Comparison of ENCODE assay signal across 8 cellular contexts in the genomic region with DNA sequence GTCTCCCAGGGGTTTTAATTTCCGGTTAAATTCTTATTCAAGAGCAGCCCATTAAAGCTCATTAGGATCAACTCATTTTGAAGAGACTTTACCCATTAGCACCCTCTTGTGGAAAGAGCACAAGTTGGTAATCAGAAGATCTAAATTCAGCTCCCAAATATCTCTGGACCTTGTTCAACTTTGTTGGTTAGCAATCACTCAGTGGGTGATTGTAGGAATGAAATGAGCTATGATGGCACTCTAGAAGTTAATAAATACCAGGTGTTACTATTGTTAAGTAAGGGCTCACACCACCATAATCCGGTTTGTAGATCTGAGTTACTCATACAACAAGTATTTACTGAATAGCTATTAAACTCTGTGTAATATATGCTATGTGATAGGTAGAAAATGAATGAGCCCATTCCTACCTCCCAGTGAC. TPM values are rescaled to one million over a fixed set of nuclear protein-coding genes. Genes with fewer than 3 reads are reported as not detected.
DNase-seq lines count a peak whose midpoint lies in the region; ATAC-seq and TF ChIP-seq lines count a peak whose summit lies in the region.

No MANE protein-coding gene starts in this region.

- H3K9ac ChIP-seq in OCI-LY1 (ENCODE audit: low read length) = no peak overlapping the region
- peak overlapping the region; percentile 57 for H3K9ac ChIP-seq in mesenchymal stem cell (ENCODE audit: low read length)

- no peak overlapping the region for H2AK5ac ChIP-seq in mesenchymal stem cell (ENCODE audit: low read length, severe bottlenecking)

- no peak overlapping the region for H3K4ac ChIP-seq in mesenchymal stem cell (ENCODE audit: low read depth in 1 of 2, low read length in 2 of 2)

- H4K8ac ChIP-seq in mesenchymal stem cell (ENCODE audit: low read length) = no peak overlapping the region

- no peak overlapping the region for H3K14ac ChIP-seq in mesenchymal stem cell (ENCODE audit: low read length in 2 of 2)

- H3K9me2 ChIP-seq in OCI-LY1 (ENCODE audit: low read depth, low read length) = no peaks in the 10 kb centered on the region

- H3K27me3 ChIP-seq in OCI-LY1 (ENCODE audit: insufficient read depth, low read length) = no peaks in the 10 kb centered on the region
- no peaks in the 10 kb centered on the region for H3K27me3 ChIP-seq in mesenchymal stem cell (ENCODE audit: control insufficient read depth in 1 of 2, insufficient read depth in 1 of 2, low read length in 2 of 2)

- H3K9me3 Mint-ChIP-seq in HFFc6 = no peaks in the 10 kb centered on the region
- no peaks in the 10 kb centered on the region for H3K9me3 Mint-ChIP-seq in effector memory CD8-positive, alpha-beta T cell

- DNase-seq in DMS 273 treated with DMSO at 0.1 percent for 48 hours (lab: John Stamatoyannopoulos, UW) (peak; percentile 9), HFFc6 (peak; percentile 87), mesenchymal stem cell (peak; percentile 67), activated gamma-delta T cell (lab: John Stamatoyannopoulos, UW) (no peak)
- DNase-seq in effector memory CD8-positive, alpha-beta T cell = peak in 1 of 3 experiments; percentile 1

- peaks cover 13% of the 10 kb centered on the region for H3K36me3 Mint-ChIP-seq in HFFc6 (ENCODE audit: low read depth)
- H3K36me3 Mint-ChIP-seq in effector memory CD8-positive, alpha-beta T cell (ENCODE audit: insufficient read depth) = peaks cover 46% of the 10 kb centered on the region

- 100% methylated on average over 1 of the region's 2 CpGs for WGBS in mesenchymal stem cell

- TF ChIP-seq CTCF in HFFc6 (IDR thresholded peaks at IDR 0.05) (peak; percentile 83), OCI-LY1 (IDR thresholded peaks at IDR 0.05; ENCODE audit: low read length) (peak; percentile 66)

- H3K27me3 Mint-ChIP-seq in HFFc6 (ENCODE audit: insufficient read depth) = no peaks in the 10 kb centered on the region
- H3K27me3 Mint-ChIP-seq in effector memory CD8-positive, alpha-beta T cell = no peaks in the 10 kb centered on the region

- ATAC-seq in effector memory CD8-positive, alpha-beta T cell (replicated peaks) = peak; percentile 53
- ATAC-seq in HG03457 (IDR thresholded peaks at IDR 0.05; ENCODE audit: unreplicated experiment) (no peak), HG02623 (IDR thresholded peaks at IDR 0.05; ENCODE audit: unreplicated experiment) (no peak)

- H3K4me2 ChIP-seq in OCI-LY1 (ENCODE audit: low read length) (no peak overlapping the region), mesenchymal stem cell (ENCODE audit: low read length, poor library complexity, severe bottlenecking) (no peak overlapping the region)

- H3K9me3 ChIP-seq in OCI-LY1 (ENCODE audit: low read length) (no peaks in the 10 kb centered on the region), mesenchymal stem cell (ENCODE audit: control insufficient read depth, low read length) (no peaks in the 10 kb centered on the region)

- H3K27ac ChIP-seq in OCI-LY1 (ENCODE audit: low read depth, low read length, poor library complexity, severe bottlenecking) (no peak overlapping the region), mesenchymal stem cell (ENCODE audit: low read length, poor library complexity, severe bottlenecking) (peak overlapping the region; percentile 87)

- H3K36me3 ChIP-seq in OCI-LY1 (ENCODE audit: insufficient read depth, low read length) (peaks cover 30% of the 10 kb centered on the region), mesenchymal stem cell (ENCODE audit: control insufficient read depth in 1 of 2, insufficient read depth in 2 of 2, low read depth in 1 of 2, low read length in 2 of 2) (peaks cover 3 to 55% of the 10 kb centered on the region in 2 experiments)

- no peaks in the 10 kb centered on the region for H3K4me1 ChIP-seq in OCI-LY1 (ENCODE audit: insufficient read depth, low read length, severe bottlenecking)
- no peaks in the 10 kb centered on the region for H3K4me1 ChIP-seq in mesenchymal stem cell (ENCODE audit: control insufficient read depth, insufficient read depth, low read depth, low read length)

- H3K4me3 ChIP-seq in OCI-LY1 (ENCODE audit: low read depth, low read length, poor library complexity, severe bottlenecking) (no peak overlapping the region), mesenchymal stem cell (ENCODE audit: insufficient read depth in 1 of 2, low read depth in 1 of 2, low read length in 2 of 2) (no peak overlapping the region)

- peaks cover 37% of the 10 kb centered on the region for H3K4me1 Mint-ChIP-seq in HFFc6 (ENCODE audit: low read depth)
- H3K4me1 Mint-ChIP-seq in effector memory CD8-positive, alpha-beta T cell (ENCODE audit: low read depth in 2 of 2) = peaks cover 17 to 28% of the 10 kb centered on the region in 2 donors

- H2BK15ac ChIP-seq in mesenchymal stem cell (ENCODE audit: low read depth, poor library complexity, severe bottlenecking) = no peak overlapping the region

- peaks cover 3% of the 10 kb centered on the region for H3K79me1 ChIP-seq in mesenchymal stem cell (replicated peaks; ENCODE audit: low read length, poor library complexity, severe bottlenecking)

- no peaks in the 10 kb centered on the region for H3K79me2 ChIP-seq in OCI-LY1 (ENCODE audit: insufficient read depth, low read length)

- H4K91ac ChIP-seq in mesenchymal stem cell (ENCODE audit: low read length) = no peak overlapping the region

- peak overlapping the region; percentile 80 for H3K27ac Mint-ChIP-seq in HFFc6
- H3K27ac Mint-ChIP-seq in effector memory CD8-positive, alpha-beta T cell = peak overlapping the region; percentile 53 to 80

- no peak overlapping the region for H3K23ac ChIP-seq in mesenchymal stem cell (ENCODE audit: low read length in 2 of 2)

- no peaks in the 10 kb centered on the region for H4K20me1 ChIP-seq in OCI-LY1 (ENCODE audit: insufficient read depth, low read length)

- no peak overlapping the region for H2BK12ac ChIP-seq in mesenchymal stem cell (ENCODE audit: low read length in 2 of 2)

- no peak overlapping the region for H2BK5ac ChIP-seq in mesenchymal stem cell (ENCODE audit: low read depth, low read length, poor library complexity, severe bottlenecking)

- no peak overlapping the region for H3K18ac ChIP-seq in mesenchymal stem cell (ENCODE audit: low read depth in 1 of 2, low read length in 2 of 2)

- H2AFZ ChIP-seq in OCI-LY1 (ENCODE audit: low read length) (no peak overlapping the region), mesenchymal stem cell (ENCODE audit: low read depth, low read length) (no peak overlapping the region)

- H3K4me3 Mint-ChIP-seq in HFFc6 = peak overlapping the region; percentile 48; the same call in 1 of the 2 replicates
- H3K4me3 Mint-ChIP-seq in effector memory CD8-positive, alpha-beta T cell = peak overlapping the region in 1 of 2 donors; percentile 37

- H3F3A ChIP-seq in OCI-LY1 (ENCODE audit: insufficient read depth, low read length) = no peaks in the 10 kb centered on the region

- H2BK120ac ChIP-seq in mesenchymal stem cell (ENCODE audit: low read depth, low read length) = no peak overlapping the region

RNA-seq across cellular contexts. Expression of gene TRIP11, which starts 42.9 kb away (rescaled TPM):
- total RNA-seq in HFFc6 (2021; fragmentation: NEBNext Ultra II Directional; extraction: Animal tissue kit (Norgen Biotek cat#: 25700)) = 10 to 100 TPM; 54.6 to 62.0 (median 58.9) TPM
- polyA plus RNA-seq in mesenchymal stem cell (2013, experiment 1 of 2) = 23.5 TPM
- 23.5 TPM for polyA plus RNA-seq in mesenchymal stem cell (2013, experiment 2 of 2)

RNA-seq across cellular contexts. Expression of gene FBLN5, which starts 49.5 kb away (rescaled TPM):
- total RNA-seq in HFFc6 (2021; fragmentation: NEBNext Ultra II Directional; extraction: Animal tissue kit (Norgen Biotek cat#: 25700)) = 100 to 1,000 TPM; 127 to 242 (median 205) TPM
- 132 TPM for polyA plus RNA-seq in mesenchymal stem cell (2013, experiment 1 of 2)
- 132 TPM for polyA plus RNA-seq in mesenchymal stem cell (2013, experiment 2 of 2)
